In genomic region chr2:233988581-233988980, GRCh38 we compare ENCODE assay signal across 12 cellular contexts.
"Had no signal": no experiment of that assay in that cellular context is flagged by ENCODE, and none has a peak within 500 bp of the region (broad histone marks: within the 10 kb centered on the region; RNA-seq: fewer than 3 reads in every experiment).

No MANE protein-coding gene starts in this region.

- DNase-seq: activated gamma-delta T cell; activated T-cell treated with anti-CD3 and anti-CD28 coated beads, Interleukin-2, amount 50 U/mL, for 24 hours; midbrain; pancreas; stimulated activated CD4-positive, alpha-beta T cell treated with anti-CD3 and anti-CD28 coated beads, Interleukin-2, amount 100 ng/mL, for 24 hours; stomach; T-helper 17 cell; testis; upper lobe of left lung had no signal

- H3K27me3 Mint-ChIP-seq: activated T-cell treated with anti-CD3 and anti-CD28 coated beads, Interleukin-2, amount 50 U/mL, for 24 hours; T-helper 17 cell had no signal

- H3K27ac Mint-ChIP-seq: activated naive CD4-positive, alpha-beta T cell treated with anti-CD3 and anti-CD28 coated beads, Interleukin-2, amount 50 U/mL, for 72 hours; activated T-cell treated with anti-CD3 and anti-CD28 coated beads, Interleukin-2, amount 50 U/mL, for 24 hours; T-helper 17 cell had no signal

- H3K4me3 ChIP-seq: cardiac muscle cell, gastroesophageal sphincter, pancreas, stomach, testis, upper lobe of left lung had no signal

- H3K27ac ChIP-seq: cardiac muscle cell, gastroesophageal sphincter, pancreas, stomach, testis, upper lobe of left lung had no signal

- H3K9me3 ChIP-seq: pancreas, testis, upper lobe of left lung had no signal

- H3K27me3 ChIP-seq: cardiac muscle cell, pancreas, testis, upper lobe of left lung had no signal

- H3K4me3 Mint-ChIP-seq: activated T-cell treated with anti-CD3 and anti-CD28 coated beads, Interleukin-2, amount 50 U/mL, for 24 hours; T-helper 17 cell had no signal

- H3K36me3 ChIP-seq: cardiac muscle cell, gastroesophageal sphincter, pancreas, stomach, upper lobe of left lung had no signal

- H3K4me1 ChIP-seq: gastroesophageal sphincter, pancreas, stomach, testis, upper lobe of left lung had no signal

- ATAC-seq: activated naive CD4-positive, alpha-beta T cell treated with anti-CD3 and anti-CD28 coated beads, Interleukin-2, amount 50 U/mL, for 72 hours; gastroesophageal sphincter; pancreas; T-helper 17 cell had no signal
